9 cellular contexts compared by ENCODE assay signal in the genomic region with DNA sequence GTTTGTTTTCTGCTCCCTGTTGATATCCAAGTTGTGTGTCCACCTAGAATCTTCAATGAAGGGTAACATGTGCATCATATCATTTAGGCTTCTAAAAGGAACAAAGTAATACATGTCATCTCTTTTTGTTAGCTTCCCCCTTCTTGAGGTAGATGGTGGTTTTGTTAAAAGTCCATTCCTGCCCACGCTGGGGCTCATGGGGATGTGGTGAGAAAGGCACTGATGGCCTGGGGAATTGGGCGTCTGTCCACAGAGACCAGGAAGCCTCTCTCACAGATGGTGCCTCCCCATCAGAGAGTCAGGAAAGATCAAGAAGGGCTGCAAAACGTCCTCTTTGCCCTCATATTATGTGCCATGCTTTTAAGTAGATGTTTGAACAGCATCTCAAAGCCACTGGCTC.
"Had no signal": no experiment of that assay in that cellular context is flagged by ENCODE, and none has a peak within 500 bp of the region (broad histone marks: within the 10 kb centered on the region; RNA-seq: fewer than 3 reads in every experiment).

No MANE protein-coding gene starts in this region.

- DNase-seq: GM23248, GOT3, H7, HFFc6, IMR-90 had no signal

- FAIRE-seq: K562 had no signal

- ATAC-seq: HCT116, K562 had no signal

- H3K9ac ChIP-seq: GM23248 had no signal

- H3K36me3 ChIP-seq: HAP-1 had no signal

- H3K27ac ChIP-seq: GM23248, HL-60 had no signal

- H3K4me3 ChIP-seq: GM23248, HAP-1, K562 had no signal
